ENCODE assay signal across 8 cellular contexts in the genomic region with DNA sequence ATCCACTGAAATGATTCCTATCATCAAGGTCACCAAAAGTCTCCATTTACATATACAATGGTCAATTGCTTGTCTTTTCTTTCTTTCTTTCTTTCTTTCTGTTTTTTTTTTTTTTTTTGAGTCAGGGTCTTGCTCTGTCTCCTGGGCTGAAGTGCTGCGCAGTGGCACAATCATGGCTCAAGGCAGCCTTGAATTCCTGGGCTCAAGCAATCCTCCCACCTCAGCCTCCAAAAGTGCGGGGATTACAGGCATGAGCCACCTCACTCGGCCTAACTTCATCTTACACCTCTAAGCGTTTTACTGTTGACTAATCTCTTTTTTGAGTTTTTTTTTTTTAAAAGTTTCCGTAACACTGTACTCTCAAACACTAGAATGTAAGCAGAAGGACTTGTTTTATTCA. TPM values are rescaled to one million over a fixed set of nuclear protein-coding genes. Genes with fewer than 3 reads are reported as not detected.
A peak's percentile ranks its signal among the peaks of the same experiment; 100 is the strongest.
DNase-seq lines count a peak whose midpoint lies in the region; ATAC-seq and TF ChIP-seq lines count a peak whose summit lies in the region.

No MANE protein-coding gene starts in this region.

- peaks cover 21% of the 10 kb centered on the region for H3K36me3 Mint-ChIP-seq in activated T-helper 2 cell treated with anti-CD3 and anti-CD28 coated beads, Interferon-gamma antibody, Interleukin-2, Interleukin-4, amounts not matched to agents 10 μg/mL and 5 μg/mL and 100 μg/mL, durations not matched to agents 14 hours and 24 hours and 36 hours (ENCODE audit: low read depth)

- no peaks in the 10 kb centered on the region for H3K27me3 ChIP-seq in SK-N-SH (ENCODE audit: insufficient read depth)

- H3K9me3 ChIP-seq in SK-N-SH = no peaks in the 10 kb centered on the region
- no peaks in the 10 kb centered on the region for H3K9me3 ChIP-seq in iPS-18c (ENCODE audit: control insufficient read depth, insufficient read depth, low read length)

- peaks cover 27% of the 10 kb centered on the region for H3F3A ChIP-seq in SK-N-SH (replicated peaks; ENCODE audit: insufficient read depth)

- WGBS in SK-N-SH (ENCODE audit: low lambda C conversion rate) = 49% methylated on average over 5 of the region's 5 CpGs

- H3K27ac Mint-ChIP-seq in activated T-helper 2 cell treated with anti-CD3 and anti-CD28 coated beads, Interferon-gamma antibody, Interleukin-2, Interleukin-4, amounts not matched to agents 10 μg/mL and 5 μg/mL and 100 μg/mL, durations not matched to agents 14 hours and 24 hours and 36 hours = peak overlapping the region; percentile 97
- peak overlapping the region; percentile 98 to 99 for H3K27ac Mint-ChIP-seq in stimulated activated naive CD8-positive, alpha-beta T cell treated with anti-CD3 and anti-CD28 coated beads, Interleukin-15, amount 100 ng/mL, for 72 hours

- peaks cover 57% of the 10 kb centered on the region for H3K79me2 ChIP-seq in SK-N-SH (ENCODE audit: insufficient read depth)

- H3K4me1 Mint-ChIP-seq in activated T-helper 2 cell treated with anti-CD3 and anti-CD28 coated beads, Interferon-gamma antibody, Interleukin-2, Interleukin-4, amounts not matched to agents 10 μg/mL and 5 μg/mL and 100 μg/mL, durations not matched to agents 14 hours and 24 hours and 36 hours (ENCODE audit: low read depth) = peaks cover 31% of the 10 kb centered on the region
- peaks cover 50% of the 10 kb centered on the region for H3K4me1 Mint-ChIP-seq in stimulated activated naive CD8-positive, alpha-beta T cell treated with anti-CD3 and anti-CD28 coated beads, Interleukin-15, amount 100 ng/mL, for 72 hours

- H3K9ac ChIP-seq in SK-N-SH = peak overlapping the region; percentile 76

- no peaks in the 10 kb centered on the region for H3K9me3 Mint-ChIP-seq in activated T-helper 2 cell treated with anti-CD3 and anti-CD28 coated beads, Interferon-gamma antibody, Interleukin-2, Interleukin-4, amounts not matched to agents 10 μg/mL and 5 μg/mL and 100 μg/mL, durations not matched to agents 14 hours and 24 hours and 36 hours
- H3K9me3 Mint-ChIP-seq in stimulated activated naive CD8-positive, alpha-beta T cell treated with anti-CD3 and anti-CD28 coated beads, Interleukin-15, amount 100 ng/mL, for 72 hours = no peaks in the 10 kb centered on the region

- no peaks in the 10 kb centered on the region for H3K9me2 ChIP-seq in SK-N-SH

- H3K36me3 ChIP-seq in SK-N-SH (replicated peaks in 1 of 2; ENCODE audit: control insufficient read depth in 1 of 2, insufficient read depth in 2 of 2, low read length in 1 of 2) = peaks cover 34 to 44% of the 10 kb centered on the region in 2 experiments

- ATAC-seq in SK-N-SH treated with all-trans-retinoic acid at 6 μM for 48 hours (no peak), GM21423 (IDR thresholded peaks at IDR 0.05; ENCODE audit: unreplicated experiment) (no peak)
- no peak for ATAC-seq in stimulated activated naive CD8-positive, alpha-beta T cell treated with anti-CD3 and anti-CD28 coated beads, Interleukin-15, amount 100 ng/mL, for 72 hours

- POLR2A ChIA-PET in SK-N-SH (lab: Yijun Ruan, JAX) = no interaction called here

- no peak for TF ChIP-seq EP300 in SK-N-SH (IDR thresholded peaks at IDR 0.05; ENCODE audit: borderline replicate concordance in 1 of 2, low read depth in 1 of 2, low read length in 1 of 2)

- TF ChIP-seq RAD21 in SK-N-SH (IDR thresholded peaks at IDR 0.05; ENCODE audit: low read length) = no peak

- TF ChIP-seq CTCF in SK-N-SH (IDR thresholded peaks at IDR 0.05) = no peak

- H4K20me1 ChIP-seq in SK-N-SH (ENCODE audit: insufficient read depth) = no peaks in the 10 kb centered on the region

- DNase-seq in SK-N-SH = no peak
- DNase-seq in activated T-helper 2 cell treated with anti-CD3 and anti-CD28 coated beads, Interferon-gamma antibody, Interleukin-2, Interleukin-4, amounts not matched to agents 10 μg/mL and 5 μg/mL and 100 μg/mL, durations not matched to agents 14 hours and 24 hours and 36 hours (ENCODE audit: low spot score) = no peak
- DNase-seq in stimulated activated naive CD8-positive, alpha-beta T cell treated with anti-CD3 and anti-CD28 coated beads, Interleukin-15, amount 100 ng/mL, for 72 hours = no peak
- no peak for DNase-seq in head of caudate nucleus
- DNase-seq in Ammon's horn (ENCODE audit: low spot score) = no peak

- intact Hi-C loops in activated T-helper 2 cell treated with anti-CD3 and anti-CD28 coated beads, Interferon-gamma antibody, Interleukin-2, Interleukin-4, amounts not matched to agents 10 μg/mL and 5 μg/mL and 100 μg/mL, durations not matched to agents 14 hours and 24 hours and 36 hours (cut with micrococcal nuclease) = no loop called here
- intact Hi-C loops in head of caudate nucleus (cut with DNase I) = loop anchor here (10.0 kb wide), 1 partner anchor 50 kb away; a partner anchor contains a TSS

- no peaks in the 10 kb centered on the region for H3K27me3 Mint-ChIP-seq in activated T-helper 2 cell treated with anti-CD3 and anti-CD28 coated beads, Interferon-gamma antibody, Interleukin-2, Interleukin-4, amounts not matched to agents 10 μg/mL and 5 μg/mL and 100 μg/mL, durations not matched to agents 14 hours and 24 hours and 36 hours (ENCODE audit: low read depth)
- H3K27me3 Mint-ChIP-seq in stimulated activated naive CD8-positive, alpha-beta T cell treated with anti-CD3 and anti-CD28 coated beads, Interleukin-15, amount 100 ng/mL, for 72 hours = no peaks in the 10 kb centered on the region

- H2AFZ ChIP-seq in SK-N-SH (ENCODE audit: low read depth) = 0 out of 2 replicates have a peak overlapping the region, but pooled peaks have one; percentile 67

- H3K4me3 ChIP-seq in SK-N-SH (ENCODE audit: low read depth in 2 of 2, low read length in 1 of 2) = peak overlapping the region; percentile 82
- peak overlapping the region; percentile 88; the same call in 1 of the 2 replicates for H3K4me3 ChIP-seq in iPS-18c (ENCODE audit: insufficient read depth, low read depth, low read length)

- H3K4me1 ChIP-seq in SK-N-SH (ENCODE audit: control insufficient read depth in 1 of 2, insufficient read depth in 2 of 2, low read depth in 1 of 2, low read length in 1 of 2) = peaks cover 7% of the 10 kb centered on the region in 2 experiments; a peak in 2 of 4 replicates

- peak overlapping the region; percentile 85 for H3K4me2 ChIP-seq in SK-N-SH

- H3K27ac ChIP-seq in SK-N-SH (ENCODE audit: low read depth in 2 of 2, low read length in 1 of 2) = peak overlapping the region in 1 of 2 experiments; percentile 79; a peak in 2 of 4 replicates

- CTCF ChIA-PET in SK-N-SH (lab: Yijun Ruan, JAX) = interaction anchor here (1.6 to 5.6 kb wide), 2 partner anchors 8 to 149 kb away, joined by 4 to 34 read pairs; a partner anchor contains a TSS

- H3K4me3 Mint-ChIP-seq in activated T-helper 2 cell treated with anti-CD3 and anti-CD28 coated beads, Interferon-gamma antibody, Interleukin-2, Interleukin-4, amounts not matched to agents 10 μg/mL and 5 μg/mL and 100 μg/mL, durations not matched to agents 14 hours and 24 hours and 36 hours (ENCODE audit: low read depth) = peak overlapping the region; percentile 97
- peak overlapping the region; percentile 92 to 97 for H3K4me3 Mint-ChIP-seq in stimulated activated naive CD8-positive, alpha-beta T cell treated with anti-CD3 and anti-CD28 coated beads, Interleukin-15, amount 100 ng/mL, for 72 hours

TF ChIP-seq in SK-N-SH, 30 proteins besides CTCF, POLR2A, EP300 and RAD21 (continues in another document):
- no peak for TF ChIP-seq POLR2AphosphoS5 (IDR thresholded peaks at IDR 0.05; ENCODE audit: low read depth, low read length)
- TF ChIP-seq MEF2A (IDR thresholded peaks at IDR 0.05; ENCODE audit: borderline replicate concordance, low read depth) = no peak
- no peak for TF ChIP-seq RCOR1 (IDR thresholded peaks at IDR 0.05; ENCODE audit: low read length)

TF ChIP-seq in SK-N-SH treated with all-trans-retinoic acid at 6 μM for 48 hours, 23 proteins besides CTCF, POLR2A, EP300 and RAD21 (continues in another document):
- no peak for TF ChIP-seq ZNF565 (CRISPR knock-in tag; conservative IDR thresholded peaks at IDR 0.05; ENCODE audit: low read depth)
- TF ChIP-seq TOX (CRISPR knock-in tag; IDR thresholded peaks at IDR 0.05; ENCODE audit: borderline replicate concordance) = no peak
- TF ChIP-seq ZNF8 (CRISPR knock-in tag; IDR thresholded peaks at IDR 0.05) = no peak
- no peak for TF ChIP-seq ARNTL (CRISPR knock-in tag; IDR thresholded peaks at IDR 0.05; ENCODE audit: borderline replicate concordance, low read depth)
- no peak for TF ChIP-seq ISL1 (CRISPR knock-in tag; IDR thresholded peaks at IDR 0.05)
- no peak for TF ChIP-seq ZC3H10 (CRISPR knock-in tag; IDR thresholded peaks at IDR 0.05)

RNA-seq across cellular contexts. Expression of a gene that starts 0.9 kb away (rescaled TPM):
- 275 and 295 TPM in 2 replicates for polyA plus RNA-seq in SK-N-SH (2012; rRNA removed)
- 400 and 550 TPM in 2 replicates for polyA plus RNA-seq in SK-N-SH (2012; cell fraction: cytosol; rRNA removed)
- polyA plus RNA-seq in SK-N-SH (2012; cell fraction: nucleus; rRNA removed) = 99.6 and 106 TPM in 2 replicates
- 137 and 143 TPM in 2 replicates for total RNA-seq in activated T-helper 2 cell treated with anti-CD3 and anti-CD28 coated beads, Interferon-gamma antibody, Interleukin-2, Interleukin-4, amounts not matched to agents 10 μg/mL and 5 μg/mL and 100 μg/mL, durations not matched to agents 14 hours and 24 hours and 36 hours

RNA-seq across cellular contexts. Expression of a gene that starts 9.4 kb away (rescaled TPM):
- 110 and 116 TPM in 2 replicates for polyA plus RNA-seq in SK-N-SH (2012; rRNA removed)
- 49.8 and 71.0 TPM in 2 replicates for polyA plus RNA-seq in SK-N-SH (2012; cell fraction: cytosol; rRNA removed)
- polyA plus RNA-seq in SK-N-SH (2012; cell fraction: nucleus; rRNA removed) = 344 and 375 TPM in 2 replicates
- 2.7 and 3.1 TPM in 2 replicates for total RNA-seq in activated T-helper 2 cell treated with anti-CD3 and anti-CD28 coated beads, Interferon-gamma antibody, Interleukin-2, Interleukin-4, amounts not matched to agents 10 μg/mL and 5 μg/mL and 100 μg/mL, durations not matched to agents 14 hours and 24 hours and 36 hours

RNA-seq across cellular contexts. Expression of a gene that starts 25.7 kb away (rescaled TPM):
- polyA plus RNA-seq in SK-N-SH (2012; rRNA removed) = 69.7 and 72.4 TPM in 2 replicates
- 70.9 and 74.8 TPM in 2 replicates for polyA plus RNA-seq in SK-N-SH (2012; cell fraction: cytosol; rRNA removed)
- 35.5 and 45.1 TPM in 2 replicates for polyA plus RNA-seq in SK-N-SH (2012; cell fraction: nucleus; rRNA removed)
- 1.1 and 2.1 TPM in 2 replicates for total RNA-seq in activated T-helper 2 cell treated with anti-CD3 and anti-CD28 coated beads, Interferon-gamma antibody, Interleukin-2, Interleukin-4, amounts not matched to agents 10 μg/mL and 5 μg/mL and 100 μg/mL, durations not matched to agents 14 hours and 24 hours and 36 hours

RNA-seq across cellular contexts. Expression of a gene that starts 28.1 kb away (rescaled TPM):
- 7.1 and 11.9 TPM in 2 replicates for polyA plus RNA-seq in SK-N-SH (2012; rRNA removed)
- polyA plus RNA-seq in SK-N-SH (2012; cell fraction: cytosol; rRNA removed) = 7.2 and 8.2 TPM in 2 replicates
- polyA plus RNA-seq in SK-N-SH (2012; cell fraction: nucleus; rRNA removed) = 11.9 and 20.3 TPM in 2 replicates
- total RNA-seq in activated T-helper 2 cell treated with anti-CD3 and anti-CD28 coated beads, Interferon-gamma antibody, Interleukin-2, Interleukin-4, amounts not matched to agents 10 μg/mL and 5 μg/mL and 100 μg/mL, durations not matched to agents 14 hours and 24 hours and 36 hours = 22.0 and 22.1 TPM in 2 replicates

RNA-seq across cellular contexts. Expression of a gene that starts 47.9 kb away (rescaled TPM):
- polyA plus RNA-seq in SK-N-SH (2012; rRNA removed) = 0.54 and 0.61 TPM in 2 replicates
- 0.35 and 0.37 TPM in 2 replicates for polyA plus RNA-seq in SK-N-SH (2012; cell fraction: cytosol; rRNA removed)
- polyA plus RNA-seq in SK-N-SH (2012; cell fraction: nucleus; rRNA removed) = 1.5 and 1.6 TPM in 2 replicates
- total RNA-seq in activated T-helper 2 cell treated with anti-CD3 and anti-CD28 coated beads, Interferon-gamma antibody, Interleukin-2, Interleukin-4, amounts not matched to agents 10 μg/mL and 5 μg/mL and 100 μg/mL, durations not matched to agents 14 hours and 24 hours and 36 hours = 0.30 TPM in 1 of 2 replicates, not detected in the other
